In genomic region chr16:15960124-15960971, GRCh38 we compare ENCODE assay signal across 9 cellular contexts. TPM values are rescaled to one million over a fixed set of nuclear protein-coding genes. Genes with fewer than 3 reads are reported as not detected.
DNase-seq lines count a peak whose midpoint lies in the region; ATAC-seq and TF ChIP-seq lines count a peak whose summit lies in the region.
"Had no signal": no experiment of that assay in that cellular context is flagged by ENCODE, and none has a peak within 500 bp of the region (broad histone marks: within the 10 kb centered on the region; RNA-seq: fewer than 3 reads in every experiment).

No MANE protein-coding gene starts in this region.

- no peak for TF ChIP-seq CTCF in Peyer's patch (IDR thresholded peaks at IDR 0.05)

- peak; percentile 89 to 98 for DNase-seq in HAP-1 (ENCODE audit: low spot score in 2 of 2)
- no peak for DNase-seq in Peyer's patch
- peak; percentile 23 to 83 for DNase-seq in dermis microvascular lymphatic vessel endothelial cell (ENCODE audit: low read depth in 2 of 2)
- DNase-seq in pulmonary artery endothelial cell (ENCODE audit: low read depth, low spot score) = peak; percentile 77
- no peak for DNase-seq in HuH-7 (ENCODE audit: low spot score)
- no peak for DNase-seq in middle frontal gyrus (ENCODE audit: extremely low spot score, low spot score)
- DNase-seq: NCI-H2171 treated with DMSO at 0.1 percent for 48 hours, SHP77 treated with DMSO at 0.1 percent for 48 hours had no signal

- ATAC-seq in HG03175 (IDR thresholded peaks at IDR 0.05; ENCODE audit: unreplicated experiment) = no peak

- H3K4me3 ChIP-seq in HAP-1 (no peak overlapping the region), Peyer's patch (no peak overlapping the region)

- H3K36me3 ChIP-seq in HAP-1 (replicated peaks) (peaks cover 12% of the 10 kb centered on the region), Peyer's patch (no peaks in the 10 kb centered on the region)

- peaks cover 40% of the 10 kb centered on the region for H3K4me1 ChIP-seq in HAP-1
- peaks cover 0 to 10% (median 4%) of the 10 kb centered on the region in 4 donors for H3K4me1 ChIP-seq in Peyer's patch

- H3K27me3 ChIP-seq in HAP-1 (ENCODE audit: low read depth) (no peaks in the 10 kb centered on the region), Peyer's patch (no peaks in the 10 kb centered on the region)

- H3K9me3 ChIP-seq in HAP-1 (peaks cover 16% of the 10 kb centered on the region), Peyer's patch (no peaks in the 10 kb centered on the region)

- no peak for TF ChIP-seq POLR2A in Peyer's patch (IDR thresholded peaks at IDR 0.05)

- in situ Hi-C loops in HAP-1 (cut with MboI; ENCODE audit: low sequenced_read_pairs) = no loop called here

- H3K27ac ChIP-seq in Peyer's patch = peak overlapping the region; percentile 41 to 68 (median 46)

RNA-seq across cellular contexts. Expression of gene ABCC1, which starts 10.9 kb away (rescaled TPM):
- total RNA-seq in Peyer's patch (100 to 1,000 TPM in 1 of 4 donors, 10 to 100 TPM in 3; 17.3 to 105 (median 28.3) TPM), dermis microvascular lymphatic vessel endothelial cell (16.6 and 35.7 TPM in 2 replicates), pulmonary artery endothelial cell (51.4 and 52.6 TPM in 2 replicates)

Comparison
In these comparisons a context has a peak if more than half of its experiments do, and no peak if none do; other contexts are left out.
1. DNase-seq: peak in HAP-1 (2 of 2), dermis microvascular lymphatic vessel endothelial cell (2 of 2) and pulmonary artery endothelial cell (single experiment); none in Peyer's patch (0 of 3), HuH-7 (single experiment) and middle frontal gyrus (single experiment).